Comparison of ENCODE assay signal across 11 cellular contexts in genomic region chr3:72340476-72341379, GRCh38.
DNase-seq lines count a peak whose midpoint lies in the region; ATAC-seq and TF ChIP-seq lines count a peak whose summit lies in the region.
"Had no signal": no experiment of that assay in that cellular context is flagged by ENCODE, and none has a peak within 500 bp of the region (broad histone marks: within the 10 kb centered on the region; RNA-seq: fewer than 3 reads in every experiment).

No MANE protein-coding gene starts in this region.

- H3K4me3 ChIP-seq in right atrium auricular region (no peak overlapping the region), esophagus muscularis mucosa (no peak overlapping the region), ascending aorta (no peak overlapping the region)
- H3K4me3 ChIP-seq: dorsolateral prefrontal cortex, MG63 had no signal

- TF ChIP-seq CTCF in right atrium auricular region (IDR thresholded peaks at IDR 0.05) (no peak), esophagus muscularis mucosa (IDR thresholded peaks at IDR 0.05) (no peak), ascending aorta (IDR thresholded peaks at IDR 0.05) (no peak)

- DNase-seq in left cardiac atrium (peak; percentile 18), right atrium auricular region (ENCODE audit: low spot score) (no peak), esophagus muscularis mucosa (ENCODE audit: extremely low spot score) (no peak), substantia nigra (lab: John Stamatoyannopoulos, UW) (no peak), ascending aorta (ENCODE audit: low spot score in 2 of 2) (no peak)
- no peak for DNase-seq in activated CD8-positive, alpha-beta memory T cell treated with anti-CD3 and anti-CD28 coated beads, Interleukin-2, amount 50 U/mL, for 48 hours
- DNase-seq: dorsolateral prefrontal cortex, MG63, NCI-H187 treated with DMSO at 0.1 percent for 48 hours had no signal

- intact Hi-C loops in left cardiac atrium (cut with DNase I) = no loop called here
- intact Hi-C loops in esophagus muscularis mucosa (cut with DNase I) = no loop called here
- intact Hi-C loops in ascending aorta (cut with DNase I) = no loop called here

- WGBS in esophagus muscularis mucosa = 87% methylated on average over 12 of the region's 12 CpGs

- peaks cover 0 to 19% of the 10 kb centered on the region in 2 donors for H3K4me1 ChIP-seq in right atrium auricular region
- peaks cover 30 to 58% (median 46%) of the 10 kb centered on the region in 4 donors for H3K4me1 ChIP-seq in esophagus muscularis mucosa
- H3K4me1 ChIP-seq in ascending aorta = peaks cover 14 to 36% of the 10 kb centered on the region in 2 donors

- no peak for TF ChIP-seq EP300 in esophagus muscularis mucosa (IDR thresholded peaks at IDR 0.05)

- H3K9me3 ChIP-seq in right atrium auricular region (no peaks in the 10 kb centered on the region), esophagus muscularis mucosa (no peaks in the 10 kb centered on the region), ascending aorta (no peaks in the 10 kb centered on the region)

- no peaks in the 10 kb centered on the region for H3K27me3 ChIP-seq in right atrium auricular region
- no peaks in the 10 kb centered on the region for H3K27me3 ChIP-seq in esophagus muscularis mucosa
- H3K27me3 ChIP-seq in ascending aorta = no peaks in the 10 kb centered on the region
- H3K27me3 ChIP-seq: dorsolateral prefrontal cortex, MG63 had no signal

- TF ChIP-seq POLR2A in esophagus muscularis mucosa (IDR thresholded peaks at IDR 0.05; ENCODE audit: low read depth) = no peak

- H3K27ac ChIP-seq in right atrium auricular region (no peak overlapping the region), esophagus muscularis mucosa (replicated peaks in 1 of 4) (peak overlapping the region in 3 of 4 donors; percentile 13 to 38 (median 38)), substantia nigra (ENCODE audit: low read depth, low read length, poor library complexity, severe bottlenecking) (peak overlapping the region; percentile 15), ascending aorta (no peak overlapping the region)

- ATAC-seq in left cardiac atrium (no peak), HG02798 (IDR thresholded peaks at IDR 0.05; ENCODE audit: poor library complexity, unreplicated experiment) (peak; percentile 33), GM21515 (IDR thresholded peaks at IDR 0.05; ENCODE audit: unreplicated experiment) (no peak)

- H3K36me3 ChIP-seq in right atrium auricular region = no peaks in the 10 kb centered on the region
- no peaks in the 10 kb centered on the region for H3K36me3 ChIP-seq in esophagus muscularis mucosa
- H3K36me3 ChIP-seq in ascending aorta = no peaks in the 10 kb centered on the region
- H3K36me3 ChIP-seq: MG63 had no signal

Comparison
In these comparisons a context has a peak if more than half of its experiments do, and no peak if none do; other contexts are left out.
1. H3K27ac ChIP-seq: peak in esophagus muscularis mucosa (3 of 4) and substantia nigra (single experiment); none in right atrium auricular region (0 of 2) and ascending aorta (0 of 2).